8 cellular contexts compared by ENCODE assay signal in the genomic region with DNA sequence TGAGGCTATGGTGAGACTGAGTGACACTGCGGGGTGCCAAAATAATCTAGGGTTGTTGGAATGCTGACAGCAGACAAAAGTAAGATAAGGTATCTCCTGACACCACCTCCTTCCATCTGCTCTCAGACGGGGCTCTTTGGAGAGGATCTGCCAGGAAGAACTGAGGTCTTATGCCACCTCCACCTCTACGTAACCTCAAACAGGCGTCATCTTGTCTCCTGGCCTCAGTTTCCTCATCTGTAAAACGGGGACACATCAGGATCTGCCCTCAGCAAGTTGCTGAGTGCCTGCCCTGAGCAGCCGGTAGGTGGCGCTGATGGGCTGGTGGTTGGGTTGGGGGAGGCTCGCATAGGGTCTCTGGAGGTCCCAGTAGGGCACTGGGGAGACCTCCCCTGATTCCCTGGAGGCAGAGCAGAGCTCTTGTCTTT. TPM values are rescaled to one million over a fixed set of nuclear protein-coding genes. Genes with fewer than 3 reads are reported as not detected.
A peak's percentile ranks its signal among the peaks of the same experiment; 100 is the strongest.
DNase-seq lines count a peak whose midpoint lies in the region; ATAC-seq and TF ChIP-seq lines count a peak whose summit lies in the region.

No MANE protein-coding gene starts in this region.

- no peak overlapping the region for H3K27ac ChIP-seq in prostate gland

- intact Hi-C loops in prostate gland (cut with DNase I), result loop anchor here (2.0 to 10.0 kb wide), 2 partner anchors 173 to 351 kb away; no protein-coding TSS in a partner anchor

- ATAC-seq in HG03135 (IDR thresholded peaks at IDR 0.05; ENCODE audit: unreplicated experiment), result no peak
- no peak for ATAC-seq in HG02642 (IDR thresholded peaks at IDR 0.05; ENCODE audit: poor library complexity, unreplicated experiment)

- DNase-seq in NCI-H82 (lab: John Stamatoyannopoulos, UW) (peak; percentile 1), NCI-H82 treated with DMSO at 0.1 percent for 48 hours (lab: John Stamatoyannopoulos, UW; ENCODE audit: unreplicated experiment) (no peak), ecto neural progenitor cell (ENCODE audit: low spot score) (peak; percentile 68), prostate gland (ENCODE audit: low spot score) (no peak), SW480 (ENCODE audit: low spot score) (no peak)
- DNase-seq in activated CD4-positive, alpha-beta T cell treated with anti-CD3 and anti-CD28 coated beads for 48 hours, result peak; percentile 63

- H3K4me3 ChIP-seq in prostate gland, result no peak overlapping the region

- no peaks in the 10 kb centered on the region for H3K9me3 ChIP-seq in prostate gland

- no peaks in the 10 kb centered on the region for H3K27me3 ChIP-seq in prostate gland (replicated peaks; ENCODE audit: insufficient read depth)

- peak in 3 of 4 experiments; percentile 50 to 63 (median 57) for TF ChIP-seq CTCF in prostate gland (IDR thresholded peaks at IDR 0.05)

- 37% methylated on average over 5 of the region's 8 CpGs for WGBS in prostate gland

- no peaks in the 10 kb centered on the region for H3K36me3 ChIP-seq in prostate gland

- no peak for TF ChIP-seq POLR2A in prostate gland (IDR thresholded peaks at IDR 0.05)

- no peaks in the 10 kb centered on the region for H3K4me1 ChIP-seq in prostate gland (replicated peaks)

RNA-seq across cellular contexts. Expression of a gene that starts 1.7 kb away (rescaled TPM):
- 1 to 10 TPM in 1 of 2 donors, not detected in 1; 1.1 TPM for total RNA-seq in prostate gland

Comparison
In these comparisons a context has a peak if more than half of its experiments do, and no peak if none do; other contexts are left out.
1. DNase-seq: peak in NCI-H82 (single experiment), activated CD4-positive, alpha-beta T cell treated with anti-CD3 and anti-CD28 coated beads for 48 hours (single experiment) and ecto neural progenitor cell (single experiment); none in NCI-H82 treated with DMSO at 0.1 percent for 48 hours (single experiment), prostate gland (single experiment) and SW480 (single experiment).